ENCODE assay signal across 2 cellular contexts in the genomic region with DNA sequence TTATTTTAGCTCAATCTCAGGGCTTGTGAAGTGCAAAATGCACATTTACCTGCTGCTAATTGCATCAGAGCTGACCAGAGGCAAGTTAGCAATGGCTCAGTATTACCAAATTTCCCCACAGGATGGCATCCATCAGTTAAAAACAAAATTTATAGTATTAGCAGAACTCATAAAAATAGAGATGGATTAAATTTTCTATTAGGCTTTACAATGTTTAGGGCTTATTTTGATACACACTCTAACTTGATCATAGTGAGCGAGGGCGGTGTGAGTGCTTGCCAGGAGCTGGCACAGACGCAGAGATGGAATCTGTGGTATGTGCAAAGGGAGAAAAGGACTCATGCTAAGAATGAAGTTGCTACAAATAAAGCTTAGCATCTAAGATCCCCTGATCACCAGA.
TF ChIP-seq lines count a peak whose summit lies in the region.

No MANE protein-coding gene starts in this region.

TF ChIP-seq in liver, 16 proteins besides CTCF, POLR2A, EP300 and RAD21 (continued from another document):
- TF ChIP-seq, protein P1, sequence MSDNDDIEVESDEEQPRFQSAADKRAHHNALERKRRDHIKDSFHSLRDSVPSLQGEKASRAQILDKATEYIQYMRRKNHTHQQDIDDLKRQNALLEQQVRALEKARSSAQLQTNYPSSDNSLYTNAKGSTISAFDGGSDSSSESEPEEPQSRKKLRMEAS (IDR thresholded peaks at IDR 0.05) = no peak
- TF ChIP-seq FOXA2 (IDR thresholded peaks at IDR 0.05) (no peak), HNF4A (conservative IDR thresholded peaks at IDR 0.05) (no peak), EGR1 (IDR thresholded peaks at IDR 0.05; ENCODE audit: low read depth in 2 of 2) (no peak), RXRA (IDR thresholded peaks at IDR 0.05) (no peak), SP1 (IDR thresholded peaks at IDR 0.05) (no peak), JUND (IDR thresholded peaks at IDR 0.05) (no peak), GABPA (IDR thresholded peaks at IDR 0.05 in 1 of 2, conservative IDR thresholded peaks at IDR 0.05 in 1 of 2) (no peak), HNF4G (IDR thresholded peaks at IDR 0.05) (no peak), NR2F2 (IDR thresholded peaks at IDR 0.05) (no peak)
- TF ChIP-seq, protein P2, sequence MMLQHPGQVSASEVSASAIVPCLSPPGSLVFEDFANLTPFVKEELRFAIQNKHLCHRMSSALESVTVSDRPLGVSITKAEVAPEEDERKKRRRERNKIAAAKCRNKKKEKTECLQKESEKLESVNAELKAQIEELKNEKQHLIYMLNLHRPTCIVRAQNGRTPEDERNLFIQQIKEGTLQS (IDR thresholded peaks at IDR 0.05) = no peak
- TF ChIP-seq, protein P3, sequence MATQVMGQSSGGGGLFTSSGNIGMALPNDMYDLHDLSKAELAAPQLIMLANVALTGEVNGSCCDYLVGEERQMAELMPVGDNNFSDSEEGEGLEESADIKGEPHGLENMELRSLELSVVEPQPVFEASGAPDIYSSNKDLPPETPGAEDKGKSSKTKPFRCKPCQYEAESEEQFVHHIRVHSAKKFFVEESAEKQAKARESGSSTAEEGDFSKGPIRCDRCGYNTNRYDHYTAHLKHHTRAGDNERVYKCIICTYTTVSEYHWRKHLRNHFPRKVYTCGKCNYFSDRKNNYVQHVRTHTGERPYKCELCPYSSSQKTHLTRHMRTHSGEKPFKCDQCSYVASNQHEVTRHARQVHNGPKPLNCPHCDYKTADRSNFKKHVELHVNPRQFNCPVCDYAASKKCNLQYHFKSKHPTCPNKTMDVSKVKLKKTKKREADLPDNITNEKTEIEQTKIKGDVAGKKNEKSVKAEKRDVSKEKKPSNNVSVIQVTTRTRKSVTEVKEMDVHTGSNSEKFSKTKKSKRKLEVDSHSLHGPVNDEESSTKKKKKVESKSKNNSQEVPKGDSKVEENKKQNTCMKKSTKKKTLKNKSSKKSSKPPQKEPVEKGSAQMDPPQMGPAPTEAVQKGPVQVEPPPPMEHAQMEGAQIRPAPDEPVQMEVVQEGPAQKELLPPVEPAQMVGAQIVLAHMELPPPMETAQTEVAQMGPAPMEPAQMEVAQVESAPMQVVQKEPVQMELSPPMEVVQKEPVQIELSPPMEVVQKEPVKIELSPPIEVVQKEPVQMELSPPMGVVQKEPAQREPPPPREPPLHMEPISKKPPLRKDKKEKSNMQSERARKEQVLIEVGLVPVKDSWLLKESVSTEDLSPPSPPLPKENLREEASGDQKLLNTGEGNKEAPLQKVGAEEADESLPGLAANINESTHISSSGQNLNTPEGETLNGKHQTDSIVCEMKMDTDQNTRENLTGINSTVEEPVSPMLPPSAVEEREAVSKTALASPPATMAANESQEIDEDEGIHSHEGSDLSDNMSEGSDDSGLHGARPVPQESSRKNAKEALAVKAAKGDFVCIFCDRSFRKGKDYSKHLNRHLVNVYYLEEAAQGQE (IDR thresholded peaks at IDR 0.05) = no peak

TF ChIP-seq in HepG2, 621 proteins besides CTCF, POLR2A, EP300 and RAD21 (continued from another document):
- TF ChIP-seq, protein P4, sequence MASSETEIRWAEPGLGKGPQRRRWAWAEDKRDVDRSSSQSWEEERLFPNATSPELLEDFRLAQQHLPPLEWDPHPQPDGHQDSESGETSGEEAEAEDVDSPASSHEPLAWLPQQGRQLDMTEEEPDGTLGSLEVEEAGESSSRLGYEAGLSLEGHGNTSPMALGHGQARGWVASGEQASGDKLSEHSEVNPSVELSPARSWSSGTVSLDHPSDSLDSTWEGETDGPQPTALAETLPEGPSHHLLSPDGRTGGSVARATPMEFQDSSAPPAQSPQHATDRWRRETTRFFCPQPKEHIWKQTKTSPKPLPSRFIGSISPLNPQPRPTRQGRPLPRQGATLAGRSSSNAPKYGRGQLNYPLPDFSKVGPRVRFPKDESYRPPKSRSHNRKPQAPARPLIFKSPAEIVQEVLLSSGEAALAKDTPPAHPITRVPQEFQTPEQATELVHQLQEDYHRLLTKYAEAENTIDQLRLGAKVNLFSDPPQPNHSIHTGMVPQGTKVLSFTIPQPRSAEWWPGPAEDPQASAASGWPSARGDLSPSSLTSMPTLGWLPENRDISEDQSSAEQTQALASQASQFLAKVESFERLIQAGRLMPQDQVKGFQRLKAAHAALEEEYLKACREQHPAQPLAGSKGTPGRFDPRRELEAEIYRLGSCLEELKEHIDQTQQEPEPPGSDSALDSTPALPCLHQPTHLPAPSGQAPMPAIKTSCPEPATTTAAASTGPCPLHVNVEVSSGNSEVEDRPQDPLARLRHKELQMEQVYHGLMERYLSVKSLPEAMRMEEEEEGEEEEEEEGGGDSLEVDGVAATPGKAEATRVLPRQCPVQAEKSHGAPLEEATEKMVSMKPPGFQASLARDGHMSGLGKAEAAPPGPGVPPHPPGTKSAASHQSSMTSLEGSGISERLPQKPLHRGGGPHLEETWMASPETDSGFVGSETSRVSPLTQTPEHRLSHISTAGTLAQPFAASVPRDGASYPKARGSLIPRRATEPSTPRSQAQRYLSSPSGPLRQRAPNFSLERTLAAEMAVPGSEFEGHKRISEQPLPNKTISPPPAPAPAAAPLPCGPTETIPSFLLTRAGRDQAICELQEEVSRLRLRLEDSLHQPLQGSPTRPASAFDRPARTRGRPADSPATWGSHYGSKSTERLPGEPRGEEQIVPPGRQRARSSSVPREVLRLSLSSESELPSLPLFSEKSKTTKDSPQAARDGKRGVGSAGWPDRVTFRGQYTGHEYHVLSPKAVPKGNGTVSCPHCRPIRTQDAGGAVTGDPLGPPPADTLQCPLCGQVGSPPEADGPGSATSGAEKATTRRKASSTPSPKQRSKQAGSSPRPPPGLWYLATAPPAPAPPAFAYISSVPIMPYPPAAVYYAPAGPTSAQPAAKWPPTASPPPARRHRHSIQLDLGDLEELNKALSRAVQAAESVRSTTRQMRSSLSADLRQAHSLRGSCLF (CRISPR knock-in tag; IDR thresholded peaks at IDR 0.05; ENCODE audit: borderline replicate concordance) = no peak
- TF ChIP-seq, protein P5, sequence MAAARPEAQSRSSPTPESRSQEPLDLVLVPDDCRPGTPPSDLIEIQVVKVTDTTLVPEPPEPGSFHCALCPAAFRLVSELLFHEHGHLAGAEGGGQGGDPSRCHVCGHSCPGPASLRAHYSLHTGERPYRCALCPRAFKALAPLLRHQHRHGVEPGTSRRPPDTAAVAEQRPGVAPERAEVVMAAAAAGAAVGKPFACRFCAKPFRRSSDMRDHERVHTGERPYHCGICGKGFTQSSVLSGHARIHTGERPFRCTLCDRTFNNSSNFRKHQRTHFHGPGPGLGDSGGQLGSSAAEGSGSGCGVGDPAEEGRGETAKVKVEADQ (CRISPR knock-in tag; IDR thresholded peaks at IDR 0.05; ENCODE audit: borderline replicate concordance) = no peak
